10 cellular contexts compared by ENCODE assay signal in genomic region chr17:35807371-35808144, GRCh38. TPM values are rescaled to one million over a fixed set of nuclear protein-coding genes. Genes with fewer than 3 reads are reported as not detected.
DNase-seq lines count a peak whose midpoint lies in the region; ATAC-seq and TF ChIP-seq lines count a peak whose summit lies in the region.
"Had no signal": no experiment of that assay in that cellular context is flagged by ENCODE, and none has a peak within 500 bp of the region (broad histone marks: within the 10 kb centered on the region; RNA-seq: fewer than 3 reads in every experiment).

No MANE protein-coding gene starts in this region.

- POLR2A ChIA-PET in activated CD8-positive, alpha-beta T cell treated with anti-CD3 and anti-CD28 coated beads, Interleukin-2, amount 10 ng/mL, durations not matched to agents 7 days and 5 days (lab: Charles Lee): interaction anchor here (0.6 to 3.0 kb wide), 7 partner anchors 11 to 1142 kb away, joined by 3 to 34 read pairs (median 5); partner anchors contain the start of genes AP2B1 and SLFN12L

- H3K4me3 Mint-ChIP-seq in activated CD8-positive, alpha-beta T cell treated with anti-CD3 and anti-CD28 coated beads, Interleukin-2, amount 10 ng/mL, durations not matched to agents 7 days and 5 days: peak overlapping the region; percentile 85

- H3K36me3 Mint-ChIP-seq in activated CD8-positive, alpha-beta T cell treated with anti-CD3 and anti-CD28 coated beads, Interleukin-2, amount 10 ng/mL, durations not matched to agents 7 days and 5 days (ENCODE audit: low read depth): peaks cover 15% of the 10 kb centered on the region

- ATAC-seq in activated CD8-positive, alpha-beta T cell treated with anti-CD3 and anti-CD28 coated beads, Interleukin-2, amount 10 ng/mL, durations not matched to agents 7 days and 5 days: no peak

- H3K27ac ChIP-seq in 22Rv1: peak overlapping the region; percentile 90; the same call in 1 of the 2 replicates

- TF ChIP-seq CTCF in 22Rv1 (IDR thresholded peaks at IDR 0.05): no peak

- no peaks in the 10 kb centered on the region for H3K27me3 Mint-ChIP-seq in activated CD8-positive, alpha-beta T cell treated with anti-CD3 and anti-CD28 coated beads, Interleukin-2, amount 10 ng/mL, durations not matched to agents 7 days and 5 days (ENCODE audit: low read depth)

- no peaks in the 10 kb centered on the region for H3K9me3 Mint-ChIP-seq in activated CD8-positive, alpha-beta T cell treated with anti-CD3 and anti-CD28 coated beads, Interleukin-2, amount 10 ng/mL, durations not matched to agents 7 days and 5 days (ENCODE audit: insufficient read depth)

- peaks cover 46% of the 10 kb centered on the region for H3K4me1 Mint-ChIP-seq in activated CD8-positive, alpha-beta T cell treated with anti-CD3 and anti-CD28 coated beads, Interleukin-2, amount 10 ng/mL, durations not matched to agents 7 days and 5 days (ENCODE audit: low read depth)

- H3K27ac Mint-ChIP-seq in activated CD8-positive, alpha-beta T cell treated with anti-CD3 and anti-CD28 coated beads, Interleukin-2, amount 10 ng/mL, durations not matched to agents 7 days and 5 days: peak overlapping the region; percentile 98

- DNase-seq in EL: peak; percentile 76
- no peak for DNase-seq in activated CD8-positive, alpha-beta T cell treated with anti-CD3 and anti-CD28 coated beads, Interleukin-2, amount 10 ng/mL, durations not matched to agents 7 days and 5 days
- peak; percentile 34 for DNase-seq in glomerular visceral epithelial cell (ENCODE audit: extremely low spot score)
- DNase-seq in activated CD4-positive, CD25-positive, alpha-beta regulatory T cell treated with anti-CD3 and anti-CD28 coated beads, Interleukin-2, amount 50 U/mL, for 72 hours: no peak
- DNase-seq in effector CD4-positive, alpha-beta T cell: no peak
- no peak for DNase-seq in epidermal melanocyte (ENCODE audit: insufficient read length, low spot score)
- DNase-seq in Ammon's horn (ENCODE audit: low spot score): no peak
- DNase-seq: NCI-H82 had no signal

- CTCF ChIA-PET in activated CD8-positive, alpha-beta T cell treated with anti-CD3 and anti-CD28 coated beads, Interleukin-2, amount 10 ng/mL, durations not matched to agents 7 days and 5 days (lab: Charles Lee): interaction anchor here (0.8 to 10.8 kb wide), 11 partner anchors 10 to 495 kb away, joined by 3 to 415 read pairs (median 8); partner anchors contain the start of genes C17orf50 and MMP28

RNA-seq across cellular contexts. Expression of gene TAF15, which starts 1.7 kb away (rescaled TPM):
- total RNA-seq in activated CD8-positive, alpha-beta T cell treated with anti-CD3 and anti-CD28 coated beads, Interleukin-2, amount 10 ng/mL, durations not matched to agents 7 days and 5 days: 100 to 1,000 TPM; 336 to 341 TPM

RNA-seq across cellular contexts. Expression of gene MMP28, which starts 12.1 kb away (rescaled TPM):
- not detected for total RNA-seq in activated CD8-positive, alpha-beta T cell treated with anti-CD3 and anti-CD28 coated beads, Interleukin-2, amount 10 ng/mL, durations not matched to agents 7 days and 5 days

RNA-seq across cellular contexts. Expression of gene C17orf50, which starts 46.9 kb away (rescaled TPM):
- total RNA-seq in activated CD8-positive, alpha-beta T cell treated with anti-CD3 and anti-CD28 coated beads, Interleukin-2, amount 10 ng/mL, durations not matched to agents 7 days and 5 days: not detected
- total RNA-seq: subcutaneous adipose tissue had no signal

RNA-seq across cellular contexts. Expression of gene GAS2L2, which starts 54.5 kb away (rescaled TPM):
- not detected for total RNA-seq in activated CD8-positive, alpha-beta T cell treated with anti-CD3 and anti-CD28 coated beads, Interleukin-2, amount 10 ng/mL, durations not matched to agents 7 days and 5 days

Comparison
In these comparisons a context has a peak if more than half of its experiments do, and no peak if none do; other contexts are left out.
1. DNase-seq: peak in EL (single experiment) and glomerular visceral epithelial cell (single experiment); none in activated CD8-positive, alpha-beta T cell treated with anti-CD3 and anti-CD28 coated beads, Interleukin-2, amount 10 ng/mL, durations not matched to agents 7 days and 5 days (single experiment), activated CD4-positive, CD25-positive, alpha-beta regulatory T cell treated with anti-CD3 and anti-CD28 coated beads, Interleukin-2, amount 50 U/mL, for 72 hours (single experiment), effector CD4-positive, alpha-beta T cell (single experiment), epidermal melanocyte (single experiment) and Ammon's horn (single experiment).